In the genomic region with DNA sequence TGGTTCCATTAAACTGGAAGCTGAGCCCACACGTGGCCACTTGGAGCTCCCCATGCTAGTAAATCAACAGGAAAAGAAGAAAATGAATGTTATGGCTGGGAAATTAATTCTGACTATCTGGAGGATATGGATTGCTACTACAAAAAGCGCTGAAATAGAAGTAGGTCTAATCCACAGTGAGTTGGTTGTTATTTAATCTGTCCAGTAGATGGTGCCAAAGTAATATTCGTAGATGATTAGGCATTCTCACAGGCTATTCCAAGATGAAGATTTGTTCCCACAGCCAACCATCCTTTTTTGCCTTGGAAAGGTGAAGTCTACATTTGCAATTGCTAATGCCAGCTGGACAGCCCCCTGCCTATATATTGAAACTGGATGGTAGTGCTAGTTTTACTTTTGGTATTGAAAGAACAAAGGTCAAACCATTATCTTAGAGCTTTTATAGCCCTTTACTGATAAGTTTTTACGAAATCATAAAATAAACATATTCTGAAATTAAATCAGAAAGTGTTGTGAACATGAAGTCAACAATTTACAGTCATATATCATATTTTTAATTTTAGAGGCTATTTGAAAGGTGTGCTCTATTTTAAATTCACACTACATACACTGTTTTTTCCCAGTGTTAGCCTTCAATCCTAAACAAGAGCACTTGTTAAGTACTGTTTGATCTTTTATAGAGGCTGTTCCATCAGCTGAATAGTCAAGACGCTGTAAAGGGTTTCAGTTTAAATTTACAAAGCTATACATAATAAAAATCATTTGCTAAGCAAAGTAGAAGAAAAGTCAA, we compare ENCODE assay signal across 1 cellular context.
TF ChIP-seq lines count a peak whose summit lies in the region.

No MANE protein-coding gene starts in this region.

TF ChIP-seq in HCT116, 20 proteins besides CTCF, POLR2A, EP300 and RAD21 (continued from another document):
- TF ChIP-seq, protein P1, sequence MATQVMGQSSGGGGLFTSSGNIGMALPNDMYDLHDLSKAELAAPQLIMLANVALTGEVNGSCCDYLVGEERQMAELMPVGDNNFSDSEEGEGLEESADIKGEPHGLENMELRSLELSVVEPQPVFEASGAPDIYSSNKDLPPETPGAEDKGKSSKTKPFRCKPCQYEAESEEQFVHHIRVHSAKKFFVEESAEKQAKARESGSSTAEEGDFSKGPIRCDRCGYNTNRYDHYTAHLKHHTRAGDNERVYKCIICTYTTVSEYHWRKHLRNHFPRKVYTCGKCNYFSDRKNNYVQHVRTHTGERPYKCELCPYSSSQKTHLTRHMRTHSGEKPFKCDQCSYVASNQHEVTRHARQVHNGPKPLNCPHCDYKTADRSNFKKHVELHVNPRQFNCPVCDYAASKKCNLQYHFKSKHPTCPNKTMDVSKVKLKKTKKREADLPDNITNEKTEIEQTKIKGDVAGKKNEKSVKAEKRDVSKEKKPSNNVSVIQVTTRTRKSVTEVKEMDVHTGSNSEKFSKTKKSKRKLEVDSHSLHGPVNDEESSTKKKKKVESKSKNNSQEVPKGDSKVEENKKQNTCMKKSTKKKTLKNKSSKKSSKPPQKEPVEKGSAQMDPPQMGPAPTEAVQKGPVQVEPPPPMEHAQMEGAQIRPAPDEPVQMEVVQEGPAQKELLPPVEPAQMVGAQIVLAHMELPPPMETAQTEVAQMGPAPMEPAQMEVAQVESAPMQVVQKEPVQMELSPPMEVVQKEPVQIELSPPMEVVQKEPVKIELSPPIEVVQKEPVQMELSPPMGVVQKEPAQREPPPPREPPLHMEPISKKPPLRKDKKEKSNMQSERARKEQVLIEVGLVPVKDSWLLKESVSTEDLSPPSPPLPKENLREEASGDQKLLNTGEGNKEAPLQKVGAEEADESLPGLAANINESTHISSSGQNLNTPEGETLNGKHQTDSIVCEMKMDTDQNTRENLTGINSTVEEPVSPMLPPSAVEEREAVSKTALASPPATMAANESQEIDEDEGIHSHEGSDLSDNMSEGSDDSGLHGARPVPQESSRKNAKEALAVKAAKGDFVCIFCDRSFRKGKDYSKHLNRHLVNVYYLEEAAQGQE (IDR thresholded peaks at IDR 0.05; ENCODE audit: low read depth), result no peak
- TF ChIP-seq ELF1 (IDR thresholded peaks at IDR 0.05; ENCODE audit: borderline replicate concordance, low read depth) (no peak), EZH2 (IDR thresholded peaks at IDR 0.05) (no peak), CEBPB (IDR thresholded peaks at IDR 0.05; ENCODE audit: low read depth) (no peak), YY1 (IDR thresholded peaks at IDR 0.05; ENCODE audit: extremely low read depth, insufficient replicate concordance, low read depth, low read length) (no peak), CBX3 (IDR thresholded peaks at IDR 0.05; ENCODE audit: low read depth) (no peak), SRF (IDR thresholded peaks at IDR 0.05; ENCODE audit: low read depth) (no peak), JUND (IDR thresholded peaks at IDR 0.05) (no peak), SIN3A (IDR thresholded peaks at IDR 0.05; ENCODE audit: low read depth) (no peak), TCF7L2 (IDR thresholded peaks at IDR 0.05; ENCODE audit: borderline replicate concordance, extremely low read depth, insufficient read depth, insufficient read length) (no peak), EZH2phosphoT487 (IDR thresholded peaks at IDR 0.05; ENCODE audit: borderline replicate concordance) (no peak), ZFX (IDR thresholded peaks at IDR 0.05) (no peak), EGR1 (IDR thresholded peaks at IDR 0.05; ENCODE audit: low read depth) (no peak), FOSL1 (IDR thresholded peaks at IDR 0.05; ENCODE audit: low read depth) (no peak)
- TF ChIP-seq, protein P2, sequence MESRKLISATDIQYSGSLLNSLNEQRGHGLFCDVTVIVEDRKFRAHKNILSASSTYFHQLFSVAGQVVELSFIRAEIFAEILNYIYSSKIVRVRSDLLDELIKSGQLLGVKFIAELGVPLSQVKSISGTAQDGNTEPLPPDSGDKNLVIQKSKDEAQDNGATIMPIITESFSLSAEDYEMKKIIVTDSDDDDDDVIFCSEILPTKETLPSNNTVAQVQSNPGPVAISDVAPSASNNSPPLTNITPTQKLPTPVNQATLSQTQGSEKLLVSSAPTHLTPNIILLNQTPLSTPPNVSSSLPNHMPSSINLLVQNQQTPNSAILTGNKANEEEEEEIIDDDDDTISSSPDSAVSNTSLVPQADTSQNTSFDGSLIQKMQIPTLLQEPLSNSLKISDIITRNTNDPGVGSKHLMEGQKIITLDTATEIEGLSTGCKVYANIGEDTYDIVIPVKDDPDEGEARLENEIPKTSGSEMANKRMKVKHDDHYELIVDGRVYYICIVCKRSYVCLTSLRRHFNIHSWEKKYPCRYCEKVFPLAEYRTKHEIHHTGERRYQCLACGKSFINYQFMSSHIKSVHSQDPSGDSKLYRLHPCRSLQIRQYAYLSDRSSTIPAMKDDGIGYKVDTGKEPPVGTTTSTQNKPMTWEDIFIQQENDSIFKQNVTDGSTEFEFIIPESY (IDR thresholded peaks at IDR 0.05; ENCODE audit: extremely low read depth, insufficient replicate concordance, low read length), result no peak
